21 cellular contexts compared by ENCODE assay signal in genomic region chr16:21145738-21146137, GRCh38. TPM values are rescaled to one million over a fixed set of nuclear protein-coding genes. Genes with fewer than 3 reads are reported as not detected.
DNase-seq lines count a peak whose midpoint lies in the region; ATAC-seq and TF ChIP-seq lines count a peak whose summit lies in the region.
"Had no signal": no experiment of that assay in that cellular context is flagged by ENCODE, and none has a peak within 500 bp of the region (broad histone marks: within the 10 kb centered on the region; RNA-seq: fewer than 3 reads in every experiment).

No MANE protein-coding gene starts in this region.

- ATAC-seq in left lung (peak; percentile 53), GM18867 (IDR thresholded peaks at IDR 0.05; ENCODE audit: unreplicated experiment) (no peak), HG03039 (IDR thresholded peaks at IDR 0.05; ENCODE audit: unreplicated experiment) (no peak)
- ATAC-seq: GM12878, HepG2, T-cell had no signal

- TF ChIP-seq CTCF in left lung (IDR thresholded peaks at IDR 0.05) (no peak), GM13977 (IDR thresholded peaks at IDR 0.05; ENCODE audit: extremely low read depth, insufficient read depth, missing control alignments) (no peak)

- in situ Hi-C loops in GM13977 (cut with MboI; ENCODE audit: low pct_unique_long_range_greater_than_20kb, low sequenced_read_pairs, unreplicated experiment), result no loop called here

- H3K4me1 ChIP-seq in left lung, result no peaks in the 10 kb centered on the region

- no peaks in the 10 kb centered on the region for H3K9me3 ChIP-seq in left lung

- DNase-seq in NCI-H748 (lab: John Stamatoyannopoulos, UW; ENCODE audit: unreplicated experiment) (peak; percentile 20), NCI-H748 treated with DMSO at 0.1 percent for 48 hours (lab: John Stamatoyannopoulos, UW) (no peak), NCI-H345 (lab: John Stamatoyannopoulos, UW) (peak; percentile 27), left lung (no peak), GM13977 (ENCODE audit: low spot score) (no peak)
- DNase-seq: DMS153, EL, GDM1, Karpas-422, NCI-H1092 treated with DMSO at 0.1 percent for 48 hours, NCI-H1694 treated with DMSO at 0.1 percent for 48 hours, NCI-H524, NCI-H82, SHP77, T-cell had no signal

- H3K36me3 ChIP-seq in left lung, result no peaks in the 10 kb centered on the region

- H3K27me3 ChIP-seq in left lung, result peaks cover 0 to 46% of the 10 kb centered on the region in 2 donors

- no peak overlapping the region for H3K4me3 ChIP-seq in left lung
- H3K4me3 ChIP-seq: GM12878 had no signal

- intact Hi-C loops in left lung (cut with DNase I), result no loop called here

- H3K27ac ChIP-seq in left lung, result no peak overlapping the region
- H3K27ac ChIP-seq: RWPE1 had no signal

RNA-seq across cellular contexts. Expression of gene DNAH3, which starts 4.9 kb away (rescaled TPM):
- total RNA-seq in left lung, result 1 to 10 TPM in 1 of 2 donors, not detected in 1; 6.4 TPM
- total RNA-seq: A172, T-cell had no signal

RNA-seq across cellular contexts. Expression of gene LDAF1, which starts 12.7 kb away (rescaled TPM):
- 10 to 100 TPM; 27.9 to 36.9 TPM for total RNA-seq in left lung

Comparison
In these comparisons a context has a peak if more than half of its experiments do, and no peak if none do; other contexts are left out.
1. DNase-seq: peak in NCI-H748 (single experiment) and NCI-H345 (single experiment); none in NCI-H748 treated with DMSO at 0.1 percent for 48 hours (single experiment), left lung (0 of 2) and GM13977 (single experiment).